ENCODE assay signal across 8 cellular contexts in genomic region chr2:138787053-138787666, GRCh38. TPM values are rescaled to one million over a fixed set of nuclear protein-coding genes. Genes with fewer than 3 reads are reported as not detected.
A peak's percentile ranks its signal among the peaks of the same experiment; 100 is the strongest.
DNase-seq lines count a peak whose midpoint lies in the region; ATAC-seq and TF ChIP-seq lines count a peak whose summit lies in the region.

No MANE protein-coding gene starts in this region.

- no peaks in the 10 kb centered on the region for H3K4me1 ChIP-seq in psoas muscle

- DNase-seq in NCI-H1417 (lab: John Stamatoyannopoulos, UW), result peak; percentile 8 to 72 (median 42)
- DNase-seq in NCI-H1417 treated with DMSO at 0.1 percent for 48 hours (lab: John Stamatoyannopoulos, UW), result no peak
- DNase-seq in OCI-M1 (lab: John Stamatoyannopoulos, UW), result peak; percentile 58
- no peak for DNase-seq in psoas muscle
- DNase-seq in activated naive CD8-positive, alpha-beta T cell treated with anti-CD3 and anti-CD28 coated beads, Interleukin-2, amount 50 U/mL, for 24 hours, result no peak

- H3K27ac ChIP-seq in psoas muscle, result no peak overlapping the region

- no peaks in the 10 kb centered on the region for H3K9me3 ChIP-seq in psoas muscle

- H3K4me3 Mint-ChIP-seq in activated naive CD8-positive, alpha-beta T cell treated with anti-CD3 and anti-CD28 coated beads, Interleukin-2, amount 50 U/mL, for 24 hours, result no peak overlapping the region

- H3K36me3 Mint-ChIP-seq in activated naive CD8-positive, alpha-beta T cell treated with anti-CD3 and anti-CD28 coated beads, Interleukin-2, amount 50 U/mL, for 24 hours (ENCODE audit: low read depth), result no peaks in the 10 kb centered on the region

- H3K27ac Mint-ChIP-seq in activated naive CD8-positive, alpha-beta T cell treated with anti-CD3 and anti-CD28 coated beads, Interleukin-2, amount 50 U/mL, for 24 hours, result no peak overlapping the region

- intact Hi-C loops in psoas muscle (cut with DNase I), result loop anchor here in 1 of 2 donors (10.0 kb wide), 3 partner anchors 312 to 842 kb away; no protein-coding TSS in a partner anchor

- no peak overlapping the region for H3K4me3 ChIP-seq in psoas muscle

- H3K9me3 Mint-ChIP-seq in activated naive CD8-positive, alpha-beta T cell treated with anti-CD3 and anti-CD28 coated beads, Interleukin-2, amount 50 U/mL, for 24 hours, result no peaks in the 10 kb centered on the region

- ATAC-seq in HG02870 (IDR thresholded peaks at IDR 0.05; ENCODE audit: unreplicated experiment) (peak; percentile 52), esophagus mucosa (peak; percentile 35), psoas muscle (peak in 2 of 4 donors; percentile 48 to 60), HG03097 (IDR thresholded peaks at IDR 0.05; ENCODE audit: low FRiP score, unreplicated experiment) (no peak)
- no peak for ATAC-seq in activated naive CD8-positive, alpha-beta T cell treated with anti-CD3 and anti-CD28 coated beads, Interleukin-2, amount 50 U/mL, for 24 hours

- peak; percentile 73 for TF ChIP-seq CTCF in psoas muscle (IDR thresholded peaks at IDR 0.05)

- H3K4me1 Mint-ChIP-seq in activated naive CD8-positive, alpha-beta T cell treated with anti-CD3 and anti-CD28 coated beads, Interleukin-2, amount 50 U/mL, for 24 hours, result no peaks in the 10 kb centered on the region

- WGBS in psoas muscle, 3 donors, result 23 to 30% (median 27%) methylated on average over 2 of the region's 2 CpGs

- no peaks in the 10 kb centered on the region for H3K27me3 ChIP-seq in psoas muscle (ENCODE audit: insufficient read depth in 3 of 3, low read length in 2 of 3)

- peaks cover 16% of the 10 kb centered on the region for H3K27me3 Mint-ChIP-seq in activated naive CD8-positive, alpha-beta T cell treated with anti-CD3 and anti-CD28 coated beads, Interleukin-2, amount 50 U/mL, for 24 hours

- H3K36me3 ChIP-seq in psoas muscle (ENCODE audit: insufficient read depth in 1 of 2, low read depth in 1 of 2), result no peaks in the 10 kb centered on the region

RNA-seq across cellular contexts. Expression of gene NXPH2, which starts 7.0 kb away (rescaled TPM):
- total RNA-seq in esophagus mucosa, result not detected
- total RNA-seq in psoas muscle, result not detected
- polyA plus RNA-seq in psoas muscle, result under 1 TPM in 1 of 3 donors, not detected in 2; 0.14 TPM

Comparison
In these comparisons a context has a peak if more than half of its experiments do, and no peak if none do; other contexts are left out.
1. DNase-seq: peak in NCI-H1417 (3 of 3) and OCI-M1 (single experiment); none in NCI-H1417 treated with DMSO at 0.1 percent for 48 hours (single experiment), psoas muscle (0 of 2) and activated naive CD8-positive, alpha-beta T cell treated with anti-CD3 and anti-CD28 coated beads, Interleukin-2, amount 50 U/mL, for 24 hours (single experiment).
2. ATAC-seq: peak in HG02870 (single experiment) and esophagus mucosa (single experiment); none in activated naive CD8-positive, alpha-beta T cell treated with anti-CD3 and anti-CD28 coated beads, Interleukin-2, amount 50 U/mL, for 24 hours (single experiment) and HG03097 (single experiment).